ENCODE assay signal across 8 cellular contexts in the genomic region with DNA sequence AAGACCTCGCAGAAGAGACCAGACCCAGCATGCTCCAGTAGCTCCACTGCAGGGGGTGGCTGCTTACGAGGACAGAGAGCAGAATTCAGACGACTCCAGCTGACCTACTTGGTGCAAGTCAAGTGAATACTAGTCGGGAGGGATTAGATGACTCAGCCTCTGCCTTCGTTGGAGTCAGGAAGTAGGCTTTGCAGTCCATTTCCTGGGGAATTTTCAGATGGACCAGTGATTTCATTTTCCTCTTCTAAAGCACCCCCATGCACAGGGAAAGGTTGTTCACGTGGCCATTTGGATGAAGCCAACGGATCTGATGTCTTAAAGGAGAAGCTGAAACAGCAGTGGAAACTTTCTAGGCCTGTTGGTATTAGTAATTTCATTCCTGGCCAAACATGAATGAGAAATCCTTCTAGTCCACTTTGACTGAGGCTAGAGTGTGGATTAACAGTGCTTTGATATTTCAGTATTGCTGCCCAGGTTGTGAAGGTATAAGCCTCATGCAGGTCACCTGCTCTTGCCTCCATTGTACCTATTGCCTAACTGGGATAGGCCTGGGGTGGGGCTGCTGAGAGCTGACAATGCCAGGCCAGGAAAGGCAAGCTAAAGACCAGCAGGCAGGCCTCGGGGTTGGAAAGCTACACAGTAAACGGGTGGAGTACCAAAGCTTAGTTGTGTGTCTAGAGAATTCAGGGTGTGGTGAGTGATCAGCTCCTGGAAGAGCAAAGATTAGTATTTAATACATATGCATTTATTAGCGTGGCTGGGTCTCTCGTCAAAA.
DNase-seq lines count a peak whose midpoint lies in the region; ATAC-seq and TF ChIP-seq lines count a peak whose summit lies in the region.

No MANE protein-coding gene starts in this region.

- DNase-seq in GM06990 (ENCODE audit: extremely low read depth, insufficient read length) (peak; percentile 31), Peyer's patch (peak in 2 of 3 donors; percentile 75 to 84), esophagus squamous epithelium (lab: John Stamatoyannopoulos, UW) (no peak), retinal pigment epithelial cell (ENCODE audit: low read depth) (peak; percentile 99), midbrain (lab: John Stamatoyannopoulos, UW) (no peak)

- ATAC-seq in GM19351 (IDR thresholded peaks at IDR 0.05; ENCODE audit: unreplicated experiment) (no peak), HG03025 (IDR thresholded peaks at IDR 0.05; ENCODE audit: low FRiP score, unreplicated experiment) (no peak), GM21515 (IDR thresholded peaks at IDR 0.05; ENCODE audit: unreplicated experiment) (no peak)

- H3K36me3 ChIP-seq in GM06990 (ENCODE audit: control insufficient read depth, insufficient read depth, low read length): no peaks in the 10 kb centered on the region
- H3K36me3 ChIP-seq in Peyer's patch: no peaks in the 10 kb centered on the region
- H3K36me3 ChIP-seq in esophagus squamous epithelium: no peaks in the 10 kb centered on the region

- H3K4me1 ChIP-seq in Peyer's patch: peaks cover 0 to 37% (median 6%) of the 10 kb centered on the region in 4 donors
- H3K4me1 ChIP-seq in esophagus squamous epithelium: peaks cover 18 to 92% (median 41%) of the 10 kb centered on the region in 3 donors

- H3K27ac ChIP-seq in Peyer's patch (peak overlapping the region in 3 of 4 donors; percentile 28 to 90 (median 77)), esophagus squamous epithelium (peak overlapping the region; percentile 78 to 93 (median 90))

- H3K4me3 ChIP-seq in GM06990 (replicated peaks; ENCODE audit: low read depth, low read length) (no peak overlapping the region), Peyer's patch (no peak overlapping the region), esophagus squamous epithelium (no peak overlapping the region), retinal pigment epithelial cell (ENCODE audit: low read length) (no peak overlapping the region)

- H3K9me3 ChIP-seq in Peyer's patch: no peaks in the 10 kb centered on the region
- H3K9me3 ChIP-seq in esophagus squamous epithelium: no peaks in the 10 kb centered on the region

- no peaks in the 10 kb centered on the region for H3K27me3 ChIP-seq in GM06990 (replicated peaks; ENCODE audit: control insufficient read depth, insufficient read depth, low read length)
- H3K27me3 ChIP-seq in Peyer's patch: no peaks in the 10 kb centered on the region
- no peaks in the 10 kb centered on the region for H3K27me3 ChIP-seq in esophagus squamous epithelium

- TF ChIP-seq POLR2A in Peyer's patch (IDR thresholded peaks at IDR 0.05): no peak
- TF ChIP-seq POLR2A in esophagus squamous epithelium (IDR thresholded peaks at IDR 0.05): no peak

- 13 to 17% methylated on average over 11 of the region's 11 CpGs for WGBS in esophagus squamous epithelium, 2 donors

- TF ChIP-seq CTCF in GM06990 (IDR thresholded peaks at IDR 0.05; ENCODE audit: insufficient read depth, low read length, poor library complexity, severe bottlenecking) (no peak), Peyer's patch (IDR thresholded peaks at IDR 0.05) (no peak), esophagus squamous epithelium (IDR thresholded peaks at IDR 0.05) (no peak), retinal pigment epithelial cell (conservative IDR thresholded peaks at IDR 0.05; ENCODE audit: low read depth, low read length) (no peak)

- intact Hi-C loops in esophagus squamous epithelium (cut with DNase I): loop anchor here (5.0 kb wide), 1 partner anchor 117 kb away; a partner anchor contains a TSS

Comparison
In these comparisons a context has a peak if more than half of its experiments do, and no peak if none do; other contexts are left out.
1. DNase-seq: peak in GM06990 (single experiment), Peyer's patch (2 of 3) and retinal pigment epithelial cell (single experiment); none in esophagus squamous epithelium (single experiment) and midbrain (single experiment).